Comparison of ENCODE assay signal across 10 cellular contexts in the genomic region with DNA sequence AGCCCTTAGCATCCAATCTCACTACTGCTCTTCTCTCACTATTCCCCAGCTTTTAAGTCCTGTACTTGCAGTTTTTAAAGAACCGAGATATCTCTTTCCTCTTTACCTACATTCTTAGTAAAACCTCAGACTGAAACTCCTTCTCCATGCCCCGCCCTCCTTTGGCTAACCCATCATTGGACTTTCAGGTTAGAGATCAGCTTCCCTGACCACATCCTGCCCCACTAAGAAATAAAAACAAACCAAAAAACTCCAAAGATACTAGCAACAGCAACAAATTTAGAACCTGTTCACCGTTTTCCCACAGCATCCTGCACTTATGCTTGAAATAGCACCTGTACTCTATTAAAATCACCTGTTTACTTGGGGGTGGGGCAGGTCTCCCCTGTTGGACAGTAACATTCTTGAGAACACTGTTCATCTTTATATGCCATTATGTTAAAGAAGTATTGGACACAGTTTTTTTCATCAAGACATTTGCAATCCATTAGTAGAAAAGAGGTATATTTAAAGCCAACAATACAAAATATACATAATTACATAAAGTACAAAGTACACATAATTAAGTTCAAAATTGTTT. TPM values are rescaled to one million over a fixed set of nuclear protein-coding genes. Genes with fewer than 3 reads are reported as not detected.
A peak's percentile ranks its signal among the peaks of the same experiment; 100 is the strongest.
DNase-seq lines count a peak whose midpoint lies in the region; ATAC-seq and TF ChIP-seq lines count a peak whose summit lies in the region.
"Had no signal": no experiment of that assay in that cellular context is flagged by ENCODE, and none has a peak within 500 bp of the region (broad histone marks: within the 10 kb centered on the region; RNA-seq: fewer than 3 reads in every experiment).

No MANE protein-coding gene starts in this region.

- H3K4me1 ChIP-seq in left ventricle myocardium inferior, result no peaks in the 10 kb centered on the region
- H3K4me1 ChIP-seq: esophagus muscularis mucosa had no signal

- DNase-seq in activated CD8-positive, alpha-beta T cell treated with anti-CD3 and anti-CD28 coated beads for 36 hours, result peak; percentile 88
- DNase-seq in stimulated activated CD4-positive, alpha-beta T cell treated with anti-CD3 and anti-CD28 coated beads, TNF-alpha, amount 100 ng/mL, for 48 hours (ENCODE audit: low read depth in 3 of 3), result peak in 2 of 3 donors; percentile 29 to 33
- no peak for DNase-seq in GM10266 (ENCODE audit: extremely low spot score)
- no peak for DNase-seq in left ventricle myocardium inferior
- DNase-seq: NCI-H774 had no signal

- H3K4me1 Mint-ChIP-seq in activated CD8-positive, alpha-beta T cell treated with anti-CD3 and anti-CD28 coated beads for 36 hours (ENCODE audit: low read depth), result peaks cover 23% of the 10 kb centered on the region

- no peak overlapping the region for H3K27ac ChIP-seq in left ventricle myocardium inferior (replicated peaks)
- H3K27ac ChIP-seq: esophagus muscularis mucosa had no signal

- ATAC-seq in GM19351 (IDR thresholded peaks at IDR 0.05; ENCODE audit: unreplicated experiment) (peak; percentile 79), HG03159 (IDR thresholded peaks at IDR 0.05; ENCODE audit: unreplicated experiment) (peak; percentile 66), HG03108 (IDR thresholded peaks at IDR 0.05; ENCODE audit: unreplicated experiment) (no peak), HG03135 (IDR thresholded peaks at IDR 0.05; ENCODE audit: unreplicated experiment) (no peak)
- peak; percentile 97 for ATAC-seq in activated CD8-positive, alpha-beta T cell treated with anti-CD3 and anti-CD28 coated beads for 36 hours

- intact Hi-C loops in activated CD8-positive, alpha-beta T cell treated with anti-CD3 and anti-CD28 coated beads for 36 hours (cut with micrococcal nuclease), result no loop called here
- intact Hi-C loops in left ventricle myocardium inferior (cut with micrococcal nuclease), result no loop called here

- peak overlapping the region; percentile 14 for H3K27ac Mint-ChIP-seq in activated CD8-positive, alpha-beta T cell treated with anti-CD3 and anti-CD28 coated beads for 36 hours

- no peaks in the 10 kb centered on the region for H3K9me3 ChIP-seq in left ventricle myocardium inferior (replicated peaks)
- H3K9me3 ChIP-seq: esophagus muscularis mucosa had no signal

- no peak for TF ChIP-seq CTCF in activated CD8-positive, alpha-beta T cell treated with anti-CD3 and anti-CD28 coated beads for 36 hours (IDR thresholded peaks at IDR 0.05)
- no peak for TF ChIP-seq CTCF in GM10266 (IDR thresholded peaks at IDR 0.05; ENCODE audit: control insufficient read depth, insufficient read depth, low read depth, missing control alignments)
- no peak for TF ChIP-seq CTCF in left ventricle myocardium inferior (IDR thresholded peaks at IDR 0.05; ENCODE audit: borderline replicate concordance)

- no peaks in the 10 kb centered on the region for H3K36me3 ChIP-seq in left ventricle myocardium inferior
- H3K36me3 ChIP-seq: esophagus muscularis mucosa had no signal

- H3K27me3 ChIP-seq in left ventricle myocardium inferior (ENCODE audit: low read depth), result no peaks in the 10 kb centered on the region
- H3K27me3 ChIP-seq: esophagus muscularis mucosa had no signal

- H3K4me3 Mint-ChIP-seq in activated CD8-positive, alpha-beta T cell treated with anti-CD3 and anti-CD28 coated beads for 36 hours, result peak overlapping the region; percentile 1

- CTCF ChIA-PET in activated CD8-positive, alpha-beta T cell treated with anti-CD3 and anti-CD28 coated beads for 36 hours (lab: Charles Lee), result interaction anchor here (1.0 kb wide), 1 partner anchor 9 kb away, joined by 3 read pairs; no protein-coding TSS in a partner anchor

- H3K9me3 Mint-ChIP-seq in activated CD8-positive, alpha-beta T cell treated with anti-CD3 and anti-CD28 coated beads for 36 hours, result no peaks in the 10 kb centered on the region

- no peaks in the 10 kb centered on the region for H3K36me3 Mint-ChIP-seq in activated CD8-positive, alpha-beta T cell treated with anti-CD3 and anti-CD28 coated beads for 36 hours (ENCODE audit: low read depth)

- POLR2A ChIA-PET in activated CD8-positive, alpha-beta T cell treated with anti-CD3 and anti-CD28 coated beads for 36 hours (lab: Charles Lee), result no interaction called here

- H3K4me3 ChIP-seq in left ventricle myocardium inferior, result no peak overlapping the region
- H3K4me3 ChIP-seq: esophagus muscularis mucosa had no signal

- no peaks in the 10 kb centered on the region for H3K27me3 Mint-ChIP-seq in activated CD8-positive, alpha-beta T cell treated with anti-CD3 and anti-CD28 coated beads for 36 hours

RNA-seq across cellular contexts. Expression of gene SMAP1, which starts 16.3 kb away (rescaled TPM):
- total RNA-seq in activated CD8-positive, alpha-beta T cell treated with anti-CD3 and anti-CD28 coated beads for 36 hours, result 10 to 100 TPM; 24.1 to 26.3 TPM
- 32.1 TPM for total RNA-seq in left ventricle myocardium inferior

Comparison
In these comparisons a context has a peak if more than half of its experiments do, and no peak if none do; other contexts are left out.
1. ATAC-seq: peak in GM19351 (single experiment), HG03159 (single experiment) and activated CD8-positive, alpha-beta T cell treated with anti-CD3 and anti-CD28 coated beads for 36 hours (single experiment); none in HG03108 (single experiment) and HG03135 (single experiment).
2. DNase-seq: peak in activated CD8-positive, alpha-beta T cell treated with anti-CD3 and anti-CD28 coated beads for 36 hours (single experiment) and stimulated activated CD4-positive, alpha-beta T cell treated with anti-CD3 and anti-CD28 coated beads, TNF-alpha, amount 100 ng/mL, for 48 hours (2 of 3); none in GM10266 (single experiment) and left ventricle myocardium inferior (single experiment).